9 cellular contexts compared by ENCODE assay signal in the genomic region with DNA sequence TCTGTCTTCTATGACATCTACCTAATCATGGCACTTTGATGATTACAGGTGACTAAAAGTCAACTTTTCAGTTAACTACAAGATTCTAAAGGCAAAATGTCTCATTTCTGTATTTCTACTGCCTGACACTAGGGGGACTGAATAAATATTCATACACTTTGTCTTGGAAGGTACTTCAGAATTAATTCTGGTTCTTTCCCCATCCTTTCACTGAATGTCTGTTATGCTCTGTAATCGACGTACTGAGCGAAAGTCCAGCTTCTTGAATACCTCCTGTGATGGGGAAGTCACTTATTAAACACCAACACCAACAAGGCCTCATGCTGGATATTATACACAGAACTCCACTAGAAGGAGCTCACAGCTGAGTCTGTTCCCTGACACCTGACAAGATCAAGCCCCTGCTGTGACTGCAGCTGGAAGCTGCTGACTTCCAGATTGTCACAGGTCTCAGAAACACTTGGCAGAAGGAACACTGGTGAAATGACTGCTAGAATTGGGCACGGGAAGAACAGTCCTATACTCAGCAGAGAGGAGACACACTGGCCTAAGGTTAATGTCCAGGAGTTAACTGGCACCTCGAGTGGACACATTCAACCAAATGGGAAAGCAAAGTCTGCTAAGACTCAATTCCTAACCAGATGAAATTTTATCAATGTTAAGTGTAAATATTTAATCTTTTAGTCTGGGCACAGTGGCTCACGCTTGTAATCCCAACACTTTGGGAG. TPM values are rescaled to one million over a fixed set of nuclear protein-coding genes. Genes with fewer than 3 reads are reported as not detected.
A peak's percentile ranks its signal among the peaks of the same experiment; 100 is the strongest.
DNase-seq lines count a peak whose midpoint lies in the region; ATAC-seq and TF ChIP-seq lines count a peak whose summit lies in the region.
"Had no signal": no experiment of that assay in that cellular context is flagged by ENCODE, and none has a peak within 500 bp of the region (broad histone marks: within the 10 kb centered on the region; RNA-seq: fewer than 3 reads in every experiment).

No MANE protein-coding gene starts in this region.

- H3K9me2 ChIP-seq in PC-3 (replicated peaks; ENCODE audit: low read length) = no peaks in the 10 kb centered on the region

- H3K27ac ChIP-seq in PC-3 (ENCODE audit: low read length) (no peak overlapping the region; the same call in 1 of the 2 replicates), fibroblast of lung (ENCODE audit: insufficient read depth, low read length) (no peak overlapping the region)

- H4K20me1 ChIP-seq in PC-3 (ENCODE audit: low read length) (no peaks in the 10 kb centered on the region), fibroblast of lung (ENCODE audit: control insufficient read depth, extremely low read depth, insufficient read depth, low read length) (no peaks in the 10 kb centered on the region)

- no peak overlapping the region for H3K9ac ChIP-seq in PC-3 (ENCODE audit: low read length)
- no peak overlapping the region for H3K9ac ChIP-seq in fibroblast of lung (ENCODE audit: insufficient read depth, low read length)

- H3K4me1 ChIP-seq in PC-3 (ENCODE audit: insufficient read depth, low read length) (peaks cover 16% of the 10 kb centered on the region), fibroblast of lung (ENCODE audit: control insufficient read depth, extremely low read depth, insufficient read depth, low read length) (no peaks in the 10 kb centered on the region)

- CTCF ChIA-PET in activated CD4-positive, alpha-beta T cell treated with anti-CD3 and anti-CD28 coated beads for 36 hours (lab: Charles Lee) = interaction anchor here (0.6 to 1.8 kb wide), 13 partner anchors 9 to 1524 kb away, joined by 3 to 10 read pairs (median 4); no protein-coding TSS in a partner anchor
- CTCF ChIA-PET in PC-3 (lab: Charles Lee) = no interaction called here

- H3K9me3 ChIP-seq in PC-3 (ENCODE audit: low read length) (no peaks in the 10 kb centered on the region), fibroblast of lung (ENCODE audit: control insufficient read depth, insufficient read depth, low read depth, low read length) (no peaks in the 10 kb centered on the region)

- peak; percentile 69 for TF ChIP-seq CTCF in PC-3 (conservative IDR thresholded peaks at IDR 0.05; ENCODE audit: low read depth, low read length)
- TF ChIP-seq CTCF in fibroblast of lung (conservative IDR thresholded peaks at IDR 0.05 in 1 of 2, IDR thresholded peaks at IDR 0.05 in 1 of 2; ENCODE audit: low read depth in 1 of 2, low read length in 2 of 2) = peak; percentile 18 to 50
- peak; percentile 63 for TF ChIP-seq CTCF in progenitor cell of endocrine pancreas (IDR thresholded peaks at IDR 0.05; ENCODE audit: unreplicated experiment)

- H3K36me3 ChIP-seq in PC-3 (ENCODE audit: low read depth, low read length) (peaks cover 2% of the 10 kb centered on the region; the same call in 1 of the 2 replicates), fibroblast of lung (ENCODE audit: control insufficient read depth, insufficient read depth, low read length) (no peaks in the 10 kb centered on the region)

- H3K9me3 Mint-ChIP-seq in activated CD4-positive, alpha-beta T cell treated with anti-CD3 and anti-CD28 coated beads for 36 hours (ENCODE audit: low read depth) = no peaks in the 10 kb centered on the region
- H3K9me3 Mint-ChIP-seq in progenitor cell of endocrine pancreas (ENCODE audit: low read depth) = no peaks in the 10 kb centered on the region

- H3K4me3 ChIP-seq in PC-3 (ENCODE audit: low read length) = no peak overlapping the region
- no peak overlapping the region for H3K4me3 ChIP-seq in fibroblast of lung (replicated peaks in 1 of 4; ENCODE audit: control extremely low read depth in 1 of 4, insufficient read depth in 1 of 4, low read depth in 3 of 4, low read length in 4 of 4)

- H3K79me2 ChIP-seq in PC-3 (ENCODE audit: low read length) (no peaks in the 10 kb centered on the region), fibroblast of lung (ENCODE audit: control insufficient read depth, insufficient read depth, low read length) (no peaks in the 10 kb centered on the region)

- POLR2A ChIA-PET in activated CD4-positive, alpha-beta T cell treated with anti-CD3 and anti-CD28 coated beads for 36 hours (lab: Charles Lee) = interaction anchor here (0.6 to 0.7 kb wide), 2 partner anchors 29 to 824 kb away, joined by 3 to 10 read pairs; no protein-coding TSS in a partner anchor
- POLR2A ChIA-PET in PC-3 (lab: Charles Lee; ENCODE audit: unreplicated experiment) = no interaction called here

- no peaks in the 10 kb centered on the region for H3F3A ChIP-seq in PC-3 (ENCODE audit: low read length, unreplicated experiment)

- intact Hi-C loops in activated CD4-positive, alpha-beta T cell treated with anti-CD3 and anti-CD28 coated beads for 36 hours (cut with DNase I, micrococcal nuclease) = no loop called here
- intact Hi-C loops in PC-3 (cut with micrococcal nuclease) = no loop called here

- ATAC-seq in activated CD4-positive, alpha-beta T cell treated with anti-CD3 and anti-CD28 coated beads for 36 hours = peak; percentile 70
- ATAC-seq in PC-3 = no peak
- ATAC-seq in GM19351 (IDR thresholded peaks at IDR 0.05; ENCODE audit: unreplicated experiment) = no peak
- ATAC-seq in HG02884 (IDR thresholded peaks at IDR 0.05; ENCODE audit: unreplicated experiment) = no peak

- DNase-seq in activated CD4-positive, alpha-beta T cell treated with anti-CD3 and anti-CD28 coated beads for 36 hours = no peak
- DNase-seq in activated CD4-positive, alpha-beta T cell treated with anti-CD3 and anti-CD28 coated beads for 4 hours = no peak
- DNase-seq in PC-3 (peak; percentile 6), fibroblast of lung (ENCODE audit: low read depth in 2 of 2) (peak in 1 of 2 donors; percentile 10), progenitor cell of endocrine pancreas (ENCODE audit: low spot score, unreplicated experiment) (no peak), NCI-H226 (no peak)
- DNase-seq: activated CD4-positive, alpha-beta T cell treated with anti-CD3 and anti-CD28 coated beads for 48 hours had no signal

- BruUV-seq in PC-3 (replicated peaks; lab: Mats Ljungman, UMichigan) = no TSS peak

- H3K4me1 Mint-ChIP-seq in activated CD4-positive, alpha-beta T cell treated with anti-CD3 and anti-CD28 coated beads for 36 hours = peaks cover 10% of the 10 kb centered on the region
- H3K4me1 Mint-ChIP-seq in progenitor cell of endocrine pancreas (ENCODE audit: low read depth) = no peaks in the 10 kb centered on the region

- no peak overlapping the region for H3K27ac Mint-ChIP-seq in activated CD4-positive, alpha-beta T cell treated with anti-CD3 and anti-CD28 coated beads for 36 hours
- no peak overlapping the region for H3K27ac Mint-ChIP-seq in progenitor cell of endocrine pancreas

- no peak overlapping the region for H2AFZ ChIP-seq in PC-3 (ENCODE audit: low read length)
- H2AFZ ChIP-seq in fibroblast of lung (ENCODE audit: low read length) = no peak overlapping the region

- peaks cover 26% of the 10 kb centered on the region for H3K36me3 Mint-ChIP-seq in activated CD4-positive, alpha-beta T cell treated with anti-CD3 and anti-CD28 coated beads for 36 hours (ENCODE audit: low read depth)
- H3K36me3 Mint-ChIP-seq in progenitor cell of endocrine pancreas (ENCODE audit: insufficient read depth) = peaks cover 9% of the 10 kb centered on the region

- H3K4me2 ChIP-seq in PC-3 (ENCODE audit: low read length) = no peak overlapping the region
- no peak overlapping the region for H3K4me2 ChIP-seq in fibroblast of lung (ENCODE audit: extremely low read depth, insufficient read depth, low read length)

- H3K27me3 Mint-ChIP-seq in activated CD4-positive, alpha-beta T cell treated with anti-CD3 and anti-CD28 coated beads for 36 hours = no peaks in the 10 kb centered on the region
- no peaks in the 10 kb centered on the region for H3K27me3 Mint-ChIP-seq in progenitor cell of endocrine pancreas

- no peak overlapping the region for H3K4me3 Mint-ChIP-seq in activated CD4-positive, alpha-beta T cell treated with anti-CD3 and anti-CD28 coated beads for 36 hours
- no peak overlapping the region for H3K4me3 Mint-ChIP-seq in progenitor cell of endocrine pancreas (ENCODE audit: low read depth)

- H3K27me3 ChIP-seq in PC-3 (ENCODE audit: low read length) (no peaks in the 10 kb centered on the region), fibroblast of lung (ENCODE audit: control insufficient read depth, insufficient read depth, low read length) (no peaks in the 10 kb centered on the region)

RNA-seq across cellular contexts. Expression of a gene that starts 31.9 kb away (rescaled TPM):
- total RNA-seq in activated CD4-positive, alpha-beta T cell treated with anti-CD3 and anti-CD28 coated beads for 36 hours = 100 to 1,000 TPM in 1 of 2 experiments, 10 to 100 TPM in 1; 100.0 to 114 TPM
- total RNA-seq in PC-3 (2014; rRNA removed) = 75.3 and 86.2 TPM in 2 replicates
- total RNA-seq in fibroblast of lung = 35.2 and 70.5 TPM in 2 replicates
- polyA plus RNA-seq in fibroblast of lung = 77.3 and 128 TPM in 2 replicates
- polyA plus RNA-seq in fibroblast of lung (2012) = 69.0 and 111 TPM in 2 replicates
- polyA minus RNA-seq in fibroblast of lung (ENCODE audit: low replicate concordance) = 7.9 and 9.5 TPM in 2 replicates
- total RNA-seq in progenitor cell of endocrine pancreas = 56.5 and 58.5 TPM in 2 replicates

RNA-seq across cellular contexts. Expression of a gene that starts 32.2 kb away (rescaled TPM):
- total RNA-seq in activated CD4-positive, alpha-beta T cell treated with anti-CD3 and anti-CD28 coated beads for 36 hours = 10 to 100 TPM; 45.7 to 56.3 TPM
- 60.9 and 63.1 TPM in 2 replicates for total RNA-seq in PC-3 (2014; rRNA removed)
- total RNA-seq in fibroblast of lung = 8.7 and 19.5 TPM in 2 replicates
- 33.8 and 86.6 TPM in 2 replicates for polyA plus RNA-seq in fibroblast of lung
- polyA plus RNA-seq in fibroblast of lung (2012) = 23.4 and 57.9 TPM in 2 replicates
- polyA minus RNA-seq in fibroblast of lung (ENCODE audit: low replicate concordance) = 6.4 and 7.1 TPM in 2 replicates
- total RNA-seq in progenitor cell of endocrine pancreas = 25.8 and 27.4 TPM in 2 replicates
